In the genomic region with DNA sequence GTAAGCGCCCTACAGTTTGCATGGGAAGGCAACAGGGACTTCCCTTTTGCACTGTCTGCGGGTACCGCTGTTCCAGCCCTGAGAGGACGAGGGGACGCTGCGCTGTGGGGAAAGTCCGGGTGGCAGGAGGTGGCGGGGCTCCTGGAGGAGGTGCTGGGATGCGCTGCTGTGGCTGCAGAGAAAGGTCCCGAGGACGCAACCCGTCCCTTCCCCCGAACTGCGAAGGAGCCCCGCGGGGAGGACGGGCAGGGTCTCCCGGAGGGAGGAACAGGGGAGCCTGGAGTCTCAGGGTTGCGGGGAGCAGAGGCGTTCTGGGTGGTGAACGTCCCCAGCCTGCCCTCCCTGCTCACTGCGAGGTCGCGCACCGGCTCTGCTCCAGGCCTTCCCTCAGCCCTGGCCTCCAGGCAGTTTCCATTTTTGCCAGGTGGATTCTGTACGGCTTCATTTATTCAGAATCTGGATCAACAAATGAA, we compare ENCODE assay signal across 10 cellular contexts.
DNase-seq lines count a peak whose midpoint lies in the region; ATAC-seq, FAIRE-seq and TF ChIP-seq lines count a peak whose summit lies in the region.
"Had no signal": no experiment of that assay in that cellular context is flagged by ENCODE, and none has a peak within 500 bp of the region (broad histone marks: within the 10 kb centered on the region; RNA-seq: fewer than 3 reads in every experiment).

No MANE protein-coding gene starts in this region.

- no peaks in the 10 kb centered on the region for H3K9me3 ChIP-seq in iPS-15b (ENCODE audit: control insufficient read depth, insufficient read depth, low read length)

- FAIRE-seq in GM12891 (lab: Jason Lieb, UNC) = no peak

- peaks cover 3% of the 10 kb centered on the region for H3K4me1 ChIP-seq in iPS-15b (ENCODE audit: control insufficient read depth, insufficient read depth, low read length)

- H3K27me3 ChIP-seq in iPS-15b (ENCODE audit: control insufficient read depth, insufficient read depth, low read length) = peaks cover 19% of the 10 kb centered on the region

- H3K9ac ChIP-seq in iPS-15b (ENCODE audit: low read depth, low read length) = peak overlapping the region; percentile 42

- peak in 2 of 61 donors; percentile 15 to 32 for DNase-seq in caudate nucleus (lab: John Stamatoyannopoulos, UW)
- DNase-seq in sciatic nerve (ENCODE audit: low spot score) = peak; percentile 61
- DNase-seq in stimulated activated CD8-positive, alpha-beta memory T cell treated with anti-CD3 and anti-CD28 coated beads, Interleukin-4, amount 100 ng/mL, for 48 hours = no peak
- DNase-seq in GM12891 (ENCODE audit: insufficient read length, low spot score) = no peak
- DNase-seq: activated effector memory CD4-positive, alpha-beta T cell treated with Interleukin-2 at 50 U/mL for 16 hours; NCI-H2227 treated with DMSO at 0.1 percent for 48 hours had no signal

- peak; percentile 61 for ATAC-seq in GM21717 (IDR thresholded peaks at IDR 0.05; ENCODE audit: unreplicated experiment)
- ATAC-seq in sciatic nerve = peak; percentile 69
- ATAC-seq in HG03354 (IDR thresholded peaks at IDR 0.05; ENCODE audit: poor library complexity, severe bottlenecking, unreplicated experiment) = no peak
- no peak for ATAC-seq in HG02840 (IDR thresholded peaks at IDR 0.05; ENCODE audit: low FRiP score, unreplicated experiment)

- peak overlapping the region; percentile 61 for H3K4me3 ChIP-seq in iPS-15b (ENCODE audit: low read depth, low read length)

- H3K36me3 ChIP-seq in iPS-15b (ENCODE audit: control insufficient read depth, insufficient read depth, low read length) = no peaks in the 10 kb centered on the region

- no peak for TF ChIP-seq POLR2A in GM12891 (IDR thresholded peaks at IDR 0.05; ENCODE audit: low read depth, low read length)

- intact Hi-C loops in sciatic nerve (cut with DNase I) = no loop called here

- peak overlapping the region; percentile 46 for H3K27ac ChIP-seq in caudate nucleus (ENCODE audit: low read depth, low read length)

TF ChIP-seq in GM12891, 5 proteins besides CTCF, POLR2A, EP300 and RAD21:
- TF ChIP-seq POLR2AphosphoS5 (IDR thresholded peaks at IDR 0.05; ENCODE audit: low read depth, low read length) (no peak), PAX5 (IDR thresholded peaks at IDR 0.05; ENCODE audit: insufficient read depth, low read length, severe bottlenecking) (no peak), TAF1 (IDR thresholded peaks at IDR 0.05; ENCODE audit: low read depth, low read length) (no peak), SPI1 (IDR thresholded peaks at IDR 0.05; ENCODE audit: low read depth, low read length) (no peak), POU2F2 (IDR thresholded peaks at IDR 0.05; ENCODE audit: low read depth, low read length) (no peak)

Comparison
In these comparisons a context has a peak if more than half of its experiments do, and no peak if none do; other contexts are left out.
1. ATAC-seq: peak in GM21717 (single experiment) and sciatic nerve (single experiment); none in HG03354 (single experiment) and HG02840 (single experiment).